1 cellular context compared by ENCODE assay signal in the genomic region with DNA sequence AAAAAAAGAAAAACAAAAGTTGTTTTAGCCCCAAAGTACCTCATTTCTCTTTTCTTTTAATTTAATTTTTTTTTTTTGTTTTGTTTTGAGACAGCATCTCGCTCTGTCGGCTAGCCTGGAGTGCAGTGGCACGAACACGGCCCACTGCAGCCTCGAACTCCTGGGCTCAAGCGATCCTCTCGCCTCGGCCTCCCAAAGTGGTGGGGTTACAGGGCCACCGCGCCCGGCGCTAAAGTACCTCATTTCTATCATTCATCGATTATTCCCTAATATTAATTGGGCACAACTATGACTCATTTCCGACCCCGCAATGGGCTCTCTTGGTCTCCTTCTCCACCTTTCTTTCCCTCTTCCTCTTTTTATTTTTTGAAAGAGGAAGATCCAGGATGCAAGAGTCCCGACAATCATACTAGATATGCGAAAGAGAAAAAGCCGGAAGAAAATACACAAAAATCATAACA.
TF ChIP-seq lines count a peak whose summit lies in the region.

No MANE protein-coding gene starts in this region.

TF ChIP-seq in liver, 16 proteins besides CTCF, POLR2A, EP300 and RAD21:
- TF ChIP-seq JUND (IDR thresholded peaks at IDR 0.05) (no peak), ATF3 (IDR thresholded peaks at IDR 0.05) (no peak), TAF1 (conservative IDR thresholded peaks at IDR 0.05) (no peak), YY1 (IDR thresholded peaks at IDR 0.05) (no peak), NR2F2 (IDR thresholded peaks at IDR 0.05) (no peak), FOXA2 (IDR thresholded peaks at IDR 0.05) (no peak), FOXA1 (IDR thresholded peaks at IDR 0.05) (no peak), REST (IDR thresholded peaks at IDR 0.05) (no peak), HNF4A (conservative IDR thresholded peaks at IDR 0.05) (no peak), RXRA (IDR thresholded peaks at IDR 0.05) (no peak)
TF ChIP-seq in liver: peak in this region for 0.
